In the genomic region with DNA sequence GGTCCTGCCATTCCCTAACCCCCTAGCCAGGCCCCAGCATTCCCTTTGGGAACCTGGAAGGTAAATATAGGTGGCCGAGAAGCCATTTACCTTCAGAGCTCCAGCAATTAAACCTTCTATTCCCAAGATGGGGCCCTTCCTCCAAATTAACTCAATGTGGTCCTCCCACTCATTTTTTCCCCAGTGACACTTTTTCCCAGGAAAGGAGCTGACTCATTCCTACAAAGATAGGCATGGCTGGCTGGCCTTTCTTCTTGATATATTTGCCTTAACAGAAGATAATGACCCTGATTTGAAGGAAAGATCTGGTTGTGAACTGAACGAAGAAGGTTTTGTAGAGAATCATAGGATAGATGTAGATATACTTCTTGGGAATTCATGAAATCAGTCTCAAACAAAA, we compare ENCODE assay signal across 16 cellular contexts.
DNase-seq lines count a peak whose midpoint lies in the region; FAIRE-seq and TF ChIP-seq lines count a peak whose summit lies in the region.
"Had no signal": no experiment of that assay in that cellular context is flagged by ENCODE, and none has a peak within 500 bp of the region (broad histone marks: within the 10 kb centered on the region; RNA-seq: fewer than 3 reads in every experiment).

No MANE protein-coding gene starts in this region.

- H3K4me3 ChIP-seq in bronchial epithelial cell (ENCODE audit: low read depth, low read length): no peak overlapping the region
- H3K4me3 ChIP-seq: MG63 had no signal

- no peak overlapping the region for H3K4me3 Mint-ChIP-seq in endothelial cell (ENCODE audit: unreplicated experiment)

- POLR2A ChIA-PET in GM10248 (lab: Yijun Ruan, JAX): no interaction called here

- H3K36me3 ChIP-seq in bronchial epithelial cell (ENCODE audit: control insufficient read depth, insufficient read depth, low read length): no peaks in the 10 kb centered on the region
- H3K36me3 ChIP-seq: MG63 had no signal

- FAIRE-seq in bronchial epithelial cell (lab: Jason Lieb, UNC): no peak

- H3K27me3 ChIP-seq in bronchial epithelial cell (ENCODE audit: control insufficient read depth, insufficient read depth, low read length): no peaks in the 10 kb centered on the region
- H3K27me3 ChIP-seq: MG63 had no signal

- CTCF ChIA-PET in GM10248 (lab: Yijun Ruan, JAX): no interaction called here

- H3K36me3 Mint-ChIP-seq in endothelial cell (ENCODE audit: low read depth, unreplicated experiment): no peaks in the 10 kb centered on the region

- H3K9me3 Mint-ChIP-seq in endothelial cell (ENCODE audit: unreplicated experiment): no peaks in the 10 kb centered on the region

- no peaks in the 10 kb centered on the region for H3K4me1 Mint-ChIP-seq in endothelial cell (ENCODE audit: unreplicated experiment)

- no peak for TF ChIP-seq CTCF in bronchial epithelial cell (IDR thresholded peaks at IDR 0.05; ENCODE audit: insufficient read depth, low read length, severe bottlenecking)
- TF ChIP-seq CTCF in GM10248 (IDR thresholded peaks at IDR 0.05; ENCODE audit: control extremely low read depth, extremely low read depth, low read depth, missing control alignments): no peak
- TF ChIP-seq CTCF in endothelial cell (IDR thresholded peaks at IDR 0.05; ENCODE audit: unreplicated experiment): no peak

- peaks cover 2% of the 10 kb centered on the region for H3K27me3 Mint-ChIP-seq in endothelial cell (ENCODE audit: unreplicated experiment)

- DNase-seq in EH (ENCODE audit: low read depth) (peak; percentile 50), M059J (ENCODE audit: low read depth) (peak; percentile 71), bronchial epithelial cell (ENCODE audit: low read depth) (peak; percentile 12), myocyte (ENCODE audit: low read depth) (peak; percentile 26), GM10248 (ENCODE audit: extremely low spot score) (no peak), NCI-H2227 treated with DMSO at 0.1 percent for 48 hours (lab: John Stamatoyannopoulos, UW) (no peak), endothelial cell (ENCODE audit: low spot score) (no peak), occipital lobe (lab: John Stamatoyannopoulos, UW) (no peak)
- DNase-seq: DMS153, KG1, MG63, NCI-H1092 treated with DMSO at 0.1 percent for 48 hours, NCI-H2081 treated with DMSO at 0.1 percent for 48 hours, NCI-H524, RPMI8226, SIG-M5 had no signal

- H3K27ac Mint-ChIP-seq in endothelial cell (ENCODE audit: unreplicated experiment): no peak overlapping the region

Comparison
In these comparisons a context has a peak if more than half of its experiments do, and no peak if none do; other contexts are left out.
1. DNase-seq: peak in EH (single experiment), M059J (single experiment), bronchial epithelial cell (single experiment) and myocyte (single experiment); none in GM10248 (single experiment), NCI-H2227 treated with DMSO at 0.1 percent for 48 hours (single experiment), endothelial cell (single experiment) and occipital lobe (single experiment).